7 cellular contexts compared by ENCODE assay signal in the genomic region with DNA sequence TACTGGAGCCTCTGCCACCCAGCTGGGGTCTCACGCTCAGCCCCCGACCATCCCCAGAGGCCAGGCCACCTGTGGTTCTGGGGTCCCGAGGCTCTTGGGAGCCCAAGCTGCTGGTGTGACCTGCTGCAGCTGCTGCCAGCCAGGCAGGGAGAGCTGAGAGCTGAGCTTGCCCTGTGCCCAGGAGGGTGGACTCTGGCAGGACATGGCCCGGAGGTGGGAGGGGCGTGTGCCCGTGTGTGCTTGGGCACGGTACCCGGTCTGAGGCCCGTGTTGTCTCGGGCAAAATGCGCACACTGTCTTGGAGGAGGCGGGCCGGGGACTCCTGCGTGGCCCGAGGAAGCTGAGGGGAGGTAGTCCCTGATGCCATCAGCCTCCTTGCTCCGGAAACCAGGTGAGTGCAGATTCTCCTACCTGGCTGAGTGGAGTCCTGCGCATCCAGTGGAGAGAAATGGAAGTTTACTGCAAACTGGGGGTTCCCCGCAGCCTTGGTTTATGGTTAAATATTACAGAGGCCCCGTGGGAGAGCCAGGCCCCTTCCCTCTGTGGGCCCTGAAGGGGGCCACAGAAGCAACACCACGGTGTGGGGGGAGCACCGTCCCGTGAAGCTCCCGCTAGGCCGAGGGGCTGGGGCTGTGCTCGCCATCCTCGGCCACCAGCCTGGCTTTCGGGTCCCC.
DNase-seq lines count a peak whose midpoint lies in the region; ATAC-seq, FAIRE-seq and TF ChIP-seq lines count a peak whose summit lies in the region.
"Not testable (repeated sequence)": the region's sequence is repeated elsewhere in the genome, so short reads cannot be mapped to it uniquely, and the experiment has no call there.

No MANE protein-coding gene starts in this region.

- H3K27me3 ChIP-seq in PC-3 (ENCODE audit: low read length); RWPE2 (ENCODE audit: insufficient read depth, poor library complexity, severe bottlenecking); HepG2 (ENCODE audit: control insufficient read depth in 1 of 2, insufficient read depth in 2 of 2, low read length in 2 of 2); pancreas: not testable (repeated sequence)

- H3K9me2 ChIP-seq in PC-3 (replicated peaks; ENCODE audit: low read length), result not testable (repeated sequence)

- not testable (repeated sequence) for H3K4me1 ChIP-seq in A549; PC-3 (ENCODE audit: insufficient read depth, low read length); RWPE2 (ENCODE audit: insufficient read depth, poor library complexity, severe bottlenecking); HepG2 (ENCODE audit: insufficient read depth, low read length); pancreas

- TF ChIP-seq EP300 in A549 (IDR thresholded peaks at IDR 0.05); HepG2 (IDR thresholded peaks at IDR 0.05; ENCODE audit: low read depth in 2 of 2, low read length in 2 of 2); HepG2 (CRISPR knock-in tag; IDR thresholded peaks at IDR 0.05; ENCODE audit: borderline replicate concordance): not testable (repeated sequence)

- H3K4me2 ChIP-seq in A549; PC-3 (ENCODE audit: low read length); HepG2 (ENCODE audit: low read depth, low read length): not testable (repeated sequence)

- no CpG with 5 or more reads among the region's 27 CpGs for WGBS in A549 (ENCODE audit: missing lambda C conversion rate)
- WGBS in HepG2 (ENCODE audit: low lambda C conversion rate), result no CpG with 5 or more reads among the region's 27 CpGs
- no CpG with 5 or more reads among the region's 27 CpGs for WGBS in pancreas, 2 donors

- not testable (repeated sequence) for TF ChIP-seq CTCF in A549 (IDR thresholded peaks at IDR 0.05); PC-3 (conservative IDR thresholded peaks at IDR 0.05; ENCODE audit: low read depth, low read length); RWPE2 (IDR thresholded peaks at IDR 0.05; ENCODE audit: poor library complexity, severe bottlenecking); HepG2 (CRISPR knock-in tag; IDR thresholded peaks at IDR 0.05); pancreas (IDR thresholded peaks at IDR 0.05)

- H3K27ac ChIP-seq in A549; PC-3 (ENCODE audit: low read length); RWPE2 (ENCODE audit: poor library complexity, severe bottlenecking); HepG2 (ENCODE audit: extremely low read length, insufficient read depth, low read length); pancreas: not testable (repeated sequence)

- CTCF ChIA-PET in A549 (lab: Yijun Ruan, JAX); PC-3 (lab: Charles Lee); HepG2 (lab: Yijun Ruan, JAX; ENCODE audit: low intra/inter-chr PET ratio, low total read pairs): not testable (repeated sequence)

- intact Hi-C loops in PC-3 (cut with micrococcal nuclease); left colon (cut with DNase I, micrococcal nuclease); HepG2 (cut with micrococcal nuclease; ENCODE audit: unreplicated experiment); pancreas (cut with DNase I): not testable (repeated sequence)

- POLR2A ChIA-PET in A549 (lab: Yijun Ruan, JAX); PC-3 (lab: Charles Lee; ENCODE audit: unreplicated experiment); HepG2 (lab: Yijun Ruan, JAX): not testable (repeated sequence)

- H3K36me3 ChIP-seq in PC-3 (ENCODE audit: low read depth, low read length); RWPE2 (ENCODE audit: low read depth); HepG2 (replicated peaks in 1 of 2; ENCODE audit: control insufficient read depth in 1 of 2, insufficient read depth in 2 of 2, low read length in 2 of 2); pancreas: not testable (repeated sequence)

- H4K20me1 ChIP-seq in PC-3 (ENCODE audit: low read length); HepG2 (ENCODE audit: insufficient read depth, low read length): not testable (repeated sequence)

- ATAC-seq in A549 (peak; percentile 48 to 61), PC-3 (peak; percentile 20), RWPE2 (ENCODE audit: low read depth) (peak; percentile 19; the same call in 2 of the 3 replicates), esophagus mucosa (peak; percentile 2), left colon (peak; percentile 40), HepG2 (peak; percentile 11), pancreas (peak in 3 of 4 donors; percentile 16 to 36 (median 34))

- H2AFZ ChIP-seq in PC-3 (ENCODE audit: low read length); HepG2 (ENCODE audit: low read length): not testable (repeated sequence)

- not testable (repeated sequence) for H3K9ac ChIP-seq in PC-3 (ENCODE audit: low read length); HepG2 (ENCODE audit: insufficient read depth, low read depth, low read length)

- H3K4me3 ChIP-seq in A549; PC-3 (ENCODE audit: low read length); RWPE2 (ENCODE audit: severe bottlenecking); HepG2 (replicated peaks in 1 of 3; ENCODE audit: insufficient read depth in 1 of 3, low read depth in 2 of 3, low read length in 3 of 3); pancreas: not testable (repeated sequence)

- TF ChIP-seq POLR2A in A549 (IDR thresholded peaks at IDR 0.05; ENCODE audit: low read length); HepG2 (IDR thresholded peaks at IDR 0.05; ENCODE audit: insufficient read depth in 1 of 2, low read depth in 2 of 2, low read length in 2 of 2): not testable (repeated sequence)

- not testable (repeated sequence) for H3F3A ChIP-seq in PC-3 (ENCODE audit: low read length, unreplicated experiment)

- not testable (repeated sequence) for DNase-seq in A549 (ENCODE audit: low read depth in 1 of 2, low spot score in 1 of 2); PC-3; RWPE2 (ENCODE audit: low spot score); left colon; HepG2 (ENCODE audit: low spot score); pancreas

- not testable (repeated sequence) for BruUV-seq in PC-3 (replicated peaks; lab: Mats Ljungman, UMichigan); HepG2 (replicated peaks; lab: Mats Ljungman, UMichigan)

- TF ChIP-seq RAD21 in A549 (conservative IDR thresholded peaks at IDR 0.05 in 1 of 2, IDR thresholded peaks at IDR 0.05 in 1 of 2); HepG2 (CRISPR knock-in tag; IDR thresholded peaks at IDR 0.05): not testable (repeated sequence)

- FAIRE-seq in A549 (lab: Jason Lieb, UNC); HepG2 (lab: Jason Lieb, UNC); pancreas (lab: Jason Lieb, UNC): not testable (repeated sequence)

- in situ Hi-C loops in HepG2 (cut with HindIII; ENCODE audit: extremely low pct_ligation_motif_present, low pct_unique_long_range_greater_than_20kb), result not testable (repeated sequence)

- H3K9me3 ChIP-seq in A549; PC-3 (ENCODE audit: low read length); RWPE2 (ENCODE audit: severe bottlenecking); HepG2 (ENCODE audit: low read length); pancreas: not testable (repeated sequence)

- not testable (repeated sequence) for H3K79me2 ChIP-seq in PC-3 (ENCODE audit: low read length); HepG2 (ENCODE audit: insufficient read depth, low read length)

Comparison
In these comparisons a context has a peak if more than half of its experiments do, and no peak if none do; other contexts are left out.
1. ATAC-seq: peak in every context shown above with its lines; median percentile 54 in A549; 40 in left colon; 34 in pancreas; 20 in PC-3; 19 in RWPE2; 11 in HepG2; 2 in esophagus mucosa.